In the genomic region with DNA sequence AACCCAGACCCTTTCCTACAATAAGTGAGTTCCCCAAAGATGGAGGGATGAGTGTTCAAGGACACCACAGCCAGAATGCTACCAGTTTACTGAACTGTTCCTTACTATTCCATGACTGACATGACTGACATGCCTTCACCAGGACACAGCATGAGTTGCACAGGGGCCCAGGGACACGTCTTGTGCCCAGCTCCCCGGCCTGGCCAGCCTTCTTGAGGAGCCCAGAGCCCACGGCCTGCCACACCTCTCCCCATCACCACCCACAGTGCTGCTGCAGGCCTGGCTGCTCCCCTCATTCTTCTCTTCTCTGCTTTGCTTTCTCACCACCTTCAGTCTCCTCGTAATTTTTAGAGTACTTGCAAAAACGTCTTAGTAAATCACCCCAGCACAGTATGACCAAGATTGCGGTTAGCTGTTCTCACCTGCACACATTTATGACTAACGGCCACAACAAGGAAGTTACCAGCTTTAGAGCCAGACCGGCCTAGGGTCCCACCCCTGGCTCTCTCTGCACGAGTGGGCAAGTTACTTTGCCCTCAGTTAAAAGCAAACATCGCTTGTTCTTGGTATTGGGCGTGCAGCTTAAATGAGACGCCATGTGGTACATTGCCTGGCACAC, we compare ENCODE assay signal across 9 cellular contexts. TPM values are rescaled to one million over a fixed set of nuclear protein-coding genes. Genes with fewer than 3 reads are reported as not detected.
A peak's percentile ranks its signal among the peaks of the same experiment; 100 is the strongest.
DNase-seq lines count a peak whose midpoint lies in the region; ATAC-seq and TF ChIP-seq lines count a peak whose summit lies in the region.
"Had no signal": no experiment of that assay in that cellular context is flagged by ENCODE, and none has a peak within 500 bp of the region (broad histone marks: within the 10 kb centered on the region; RNA-seq: fewer than 3 reads in every experiment).

No MANE protein-coding gene starts in this region.

- no peak overlapping the region for H2BK15ac ChIP-seq in H9 (ENCODE audit: low read depth, low read length)

- WGBS in H9 (ENCODE audit: extremely low coverage, insufficient read length, low lambda C conversion rate): no CpG with 5 or more reads among the region's 12 CpGs

- H4K5ac ChIP-seq in H9 (ENCODE audit: insufficient read length, low read depth, low read length): no peak overlapping the region

- no peak overlapping the region for H2AK5ac ChIP-seq in H9 (ENCODE audit: insufficient read length, low read length)

- H3K9me3 Mint-ChIP-seq in H9: peaks cover 15% of the 10 kb centered on the region in 2 experiments
- peaks cover 2% of the 10 kb centered on the region for H3K9me3 Mint-ChIP-seq in nephron

- no peak overlapping the region for H4K91ac ChIP-seq in H9 (ENCODE audit: insufficient read length, low read depth, low read length)

- no peaks in the 10 kb centered on the region for H3K9me3 ChIP-seq in H9 (ENCODE audit: control insufficient read depth, low read depth, low read length)
- no peaks in the 10 kb centered on the region for H3K9me3 ChIP-seq in T-helper 17 cell (ENCODE audit: control insufficient read depth, low read length, poor library complexity, severe bottlenecking)
- H3K9me3 ChIP-seq: sigmoid colon had no signal

- H3K4me2 ChIP-seq in H9 (ENCODE audit: insufficient read depth, insufficient read length, low read length): no peak overlapping the region

- H2AFZ ChIP-seq in H9 (ENCODE audit: low read length): no peak overlapping the region

- no peaks in the 10 kb centered on the region for H3K23me2 ChIP-seq in H9 (ENCODE audit: insufficient read length, low read depth, low read length, poor library complexity, severe bottlenecking)

- H4K8ac ChIP-seq in H9 (replicated peaks; ENCODE audit: insufficient read length, low read depth, low read length): no peak overlapping the region

- H2BK5ac ChIP-seq in H9 (ENCODE audit: insufficient read length, low read length): no peak overlapping the region

- H3T11ph ChIP-seq in H9 (ENCODE audit: low read length): no peak overlapping the region

- H2BK120ac ChIP-seq in H9 (ENCODE audit: low read depth, low read length, poor library complexity, severe bottlenecking): no peak overlapping the region

- peak overlapping the region in 2 of 3 experiments; percentile 12 to 23; a peak in 3 of 7 replicates for H3K27ac Mint-ChIP-seq in H9
- H3K27ac Mint-ChIP-seq in T-helper 17 cell: peak overlapping the region; percentile 83
- peak overlapping the region; percentile 49 to 62 (median 60) for H3K27ac Mint-ChIP-seq in nephron

- H3K56ac ChIP-seq in H9 (ENCODE audit: insufficient read length, low read depth, low read length): no peak overlapping the region

- no peak for TF ChIP-seq CTCF in H9 (conservative IDR thresholded peaks at IDR 0.05)
- no peak for TF ChIP-seq CTCF in nephron (IDR thresholded peaks at IDR 0.05; ENCODE audit: unreplicated experiment in 3 of 3)

- H3K18ac ChIP-seq in H9 (ENCODE audit: insufficient read length, low read depth, low read length): no peak overlapping the region

- no peak overlapping the region for H3K27ac ChIP-seq in H9 (ENCODE audit: insufficient read length, low read depth, low read length)

- no peaks in the 10 kb centered on the region; the same call in 1 of the 2 replicates for H3K79me2 ChIP-seq in H9 (ENCODE audit: insufficient read depth, low read length)

- DNase-seq in H9 (no peak), T-helper 17 cell (no peak), hepatic stellate cell (ENCODE audit: low spot score) (no peak), iPS-NIHi11 (ENCODE audit: low spot score) (no peak), NCI-H748 treated with DMSO at 0.1 percent for 48 hours (lab: John Stamatoyannopoulos, UW) (no peak)
- DNase-seq: IMR-90, sigmoid colon had no signal

- H3K4me3 Mint-ChIP-seq in H9 (no peak overlapping the region), T-helper 17 cell (peak overlapping the region; percentile 61), nephron (no peak overlapping the region)

- no peaks in the 10 kb centered on the region for H4K20me1 ChIP-seq in H9 (ENCODE audit: control insufficient read depth, insufficient read depth, insufficient read length)

- no peak overlapping the region for H2BK20ac ChIP-seq in H9 (ENCODE audit: low read depth, low read length, poor library complexity, severe bottlenecking)

- H3K4ac ChIP-seq in H9 (ENCODE audit: low read depth, low read length): no peak overlapping the region

- peak; percentile 71 for ATAC-seq in GM18907 (IDR thresholded peaks at IDR 0.05; ENCODE audit: unreplicated experiment)
- ATAC-seq in T-helper 17 cell: peak; percentile 56

- H3K27me3 ChIP-seq in H9 (ENCODE audit: insufficient read depth, low read length): no peaks in the 10 kb centered on the region
- H3K27me3 ChIP-seq: sigmoid colon had no signal

- no peak overlapping the region for H3K14ac ChIP-seq in H9 (ENCODE audit: insufficient read depth, low read length)

- H3K36me3 Mint-ChIP-seq in H9 (ENCODE audit: insufficient read depth in 1 of 3, low read depth in 3 of 3) (peaks cover 43 to 60% (median 54%) of the 10 kb centered on the region in 3 experiments), T-helper 17 cell (ENCODE audit: low read depth) (peaks cover 6% of the 10 kb centered on the region), nephron (ENCODE audit: low read depth) (peaks cover 61% of the 10 kb centered on the region)

- H3K23ac ChIP-seq in H9 (ENCODE audit: insufficient read length, low read depth, low read length): no peak overlapping the region

- no peaks in the 10 kb centered on the region for H3K4me1 ChIP-seq in H9 (ENCODE audit: insufficient read depth, low read length)

- H3K9ac ChIP-seq in H9 (ENCODE audit: extremely low read depth, insufficient read length, low read length): no peak overlapping the region

- H3K4me1 Mint-ChIP-seq in H9: peaks cover 0 to 6% of the 10 kb centered on the region in 2 experiments; a peak in 1 of 4 replicates
- H3K4me1 Mint-ChIP-seq in T-helper 17 cell: peaks cover 25% of the 10 kb centered on the region
- peaks cover 19% of the 10 kb centered on the region for H3K4me1 Mint-ChIP-seq in nephron

- no peak overlapping the region for H2BK12ac ChIP-seq in H9 (ENCODE audit: insufficient read length, low read depth, low read length)

- peaks cover 2% of the 10 kb centered on the region for H3K79me1 ChIP-seq in H9 (ENCODE audit: insufficient read depth, low read depth, low read length, poor library complexity, severe bottlenecking)

- H3K27me3 Mint-ChIP-seq in H9 (ENCODE audit: low read depth): no peaks in the 10 kb centered on the region
- no peaks in the 10 kb centered on the region for H3K27me3 Mint-ChIP-seq in T-helper 17 cell
- no peaks in the 10 kb centered on the region for H3K27me3 Mint-ChIP-seq in nephron (ENCODE audit: low read depth)

RNA-seq across cellular contexts. Expression of gene PPP2R5E, which starts 18.5 kb away (rescaled TPM):
- total RNA-seq in H9 (2021): 63.0 and 65.8 TPM in 2 replicates
- total RNA-seq in T-helper 17 cell: 10 to 100 TPM; 38.5 to 44.3 TPM

Comparison
In these comparisons a context has a peak if more than half of its experiments do, and no peak if none do; other contexts are left out.
1. H3K27ac Mint-ChIP-seq: peak in every context shown above with its lines; median percentile 83 in T-helper 17 cell; 60 in nephron; 18 in H9.